8 cellular contexts compared by ENCODE assay signal in the genomic region with DNA sequence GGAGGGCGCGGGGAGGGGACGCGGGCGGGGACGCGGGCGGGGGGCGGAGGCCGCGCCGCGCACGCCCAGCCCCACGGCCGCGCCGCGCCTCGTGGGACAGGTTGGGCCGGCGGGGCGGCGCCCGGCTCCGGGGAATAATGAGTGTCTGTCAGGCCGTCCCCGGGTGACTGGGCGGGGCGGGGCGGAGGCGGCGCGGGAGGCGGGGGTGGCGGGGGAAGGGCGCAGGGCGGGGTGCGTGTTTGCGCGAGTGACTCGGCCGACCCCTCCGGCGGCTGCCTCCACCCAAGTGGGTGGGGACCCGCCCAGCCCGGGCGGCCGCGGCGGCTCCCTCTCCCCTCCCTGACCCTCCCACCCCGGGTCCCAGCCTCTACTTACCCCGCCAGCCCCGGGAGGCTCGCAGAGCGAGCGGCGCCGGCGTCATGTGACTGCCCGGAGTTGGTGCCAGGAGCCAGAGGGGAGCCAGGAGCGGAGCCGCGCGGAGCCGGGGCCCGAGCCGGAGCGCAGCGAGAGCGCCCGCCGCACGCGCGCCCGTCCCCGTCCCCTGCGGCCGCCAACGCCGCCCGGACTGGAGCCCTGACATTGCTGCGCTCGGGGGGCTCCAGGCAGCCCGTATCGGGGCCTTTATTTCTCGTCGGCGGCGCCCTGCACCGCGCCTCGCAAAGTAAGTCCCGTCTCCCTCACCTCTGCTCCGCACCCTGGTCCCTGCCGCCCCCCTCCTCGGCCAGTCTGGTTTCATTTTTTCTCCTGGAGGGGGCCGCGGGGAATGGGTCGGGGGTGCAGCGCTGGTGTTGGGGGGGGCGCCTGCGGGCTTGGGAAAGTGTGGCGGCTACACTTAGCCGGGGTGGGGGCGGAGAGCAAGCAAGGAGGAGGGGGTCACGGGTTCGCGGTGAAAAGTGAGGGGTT. TPM values are rescaled to one million over a fixed set of nuclear protein-coding genes. Genes with fewer than 3 reads are reported as not detected.
A peak's percentile ranks its signal among the peaks of the same experiment; 100 is the strongest.
DNase-seq lines count a peak whose midpoint lies in the region; ATAC-seq and TF ChIP-seq lines count a peak whose summit lies in the region.

A gene (plus strand): TSS at position 399 of the 903 bp plus-strand sequence. CDS start 16,427 bp downstream, outside the sequence.

- H2BK12ac ChIP-seq in trophoblast cell (ENCODE audit: low read length): peak within 1 kb of the TSS; percentile 74

- H3K4me1 ChIP-seq in trophoblast cell (ENCODE audit: control insufficient read depth in 1 of 2, insufficient read depth in 2 of 2, low read length in 2 of 2) (peaks cover 2 to 5% of the 10 kb centered on the region in 2 experiments), tibial nerve (peaks cover 0 to 47% (median 27%) of the 10 kb centered on the region in 4 donors)

- H3K18ac ChIP-seq in trophoblast cell (ENCODE audit: low read length): peak within 1 kb of the TSS; percentile 99

- no peaks in the 10 kb centered on the region for H3K27me3 ChIP-seq in trophoblast cell (ENCODE audit: insufficient read depth, low read length)
- H3K27me3 ChIP-seq in tibial nerve: no peaks in the 10 kb centered on the region

- peak within 1 kb of the TSS; percentile 98 for H4K91ac ChIP-seq in trophoblast cell (ENCODE audit: low read depth, low read length)

- peak; percentile 71 to 86 for TF ChIP-seq POLR2A in tibial nerve (IDR thresholded peaks at IDR 0.05)

- peak within 1 kb of the TSS; percentile 88 for H2AK5ac ChIP-seq in trophoblast cell (ENCODE audit: low read length)

- H4K8ac ChIP-seq in trophoblast cell (ENCODE audit: low read depth, low read length): peak within 1 kb of the TSS; percentile 99

- no peaks in the 10 kb centered on the region for H3K36me3 ChIP-seq in trophoblast cell (ENCODE audit: control insufficient read depth in 1 of 2, insufficient read depth in 2 of 2, low read length in 2 of 2)
- no peaks in the 10 kb centered on the region for H3K36me3 ChIP-seq in tibial nerve

- H3K9ac ChIP-seq in trophoblast cell (ENCODE audit: low read length): peak within 1 kb of the TSS; percentile 98

- H4K12ac ChIP-seq in trophoblast cell (ENCODE audit: low read depth, low read length): peak within 1 kb of the TSS; percentile 63

- intact Hi-C loops in cardiac septum (cut with DNase I): loop anchor here (1.0 to 5.0 kb wide), 4 partner anchors 47 to 345 kb away; a partner anchor contains a TSS

- H3K14ac ChIP-seq in trophoblast cell (ENCODE audit: low read length): peak within 1 kb of the TSS; percentile 99

- peak within 1 kb of the TSS; percentile 99 for H3K4ac ChIP-seq in trophoblast cell (ENCODE audit: low read depth, low read length)

- ATAC-seq in HG02588 (IDR thresholded peaks at IDR 0.05; ENCODE audit: unreplicated experiment): peak; percentile 72

- H2BK120ac ChIP-seq in trophoblast cell (ENCODE audit: insufficient read depth, low read length, poor library complexity): peak within 1 kb of the TSS; percentile 99

- H3K27ac ChIP-seq in adipose tissue (ENCODE audit: low read depth, low read length): peak within 1 kb of the TSS; percentile 93
- peak within 1 kb of the TSS; percentile 99 for H3K27ac ChIP-seq in trophoblast cell (ENCODE audit: low read depth, low read length)
- H3K27ac ChIP-seq in tibial nerve: peak within 1 kb of the TSS; percentile 87 to 99 (median 96)

- peak within 1 kb of the TSS; percentile 99 for H2BK5ac ChIP-seq in trophoblast cell (ENCODE audit: low read depth, low read length, poor library complexity)

- peak within 1 kb of the TSS; percentile 84 for H2AFZ ChIP-seq in trophoblast cell (ENCODE audit: insufficient read depth, low read length, poor library complexity)

- peak; percentile 82 for DNase-seq in NCI-H1092 treated with DMSO at 0.1 percent for 48 hours (lab: John Stamatoyannopoulos, UW)
- DNase-seq in T-helper 1 cell: peak; percentile 88 to 95 (median 91)
- DNase-seq in cardiac septum (ENCODE audit: low spot score): peak; percentile 98
- peak; percentile 86 to 95 for DNase-seq in trophoblast cell
- DNase-seq in tibial nerve (ENCODE audit: low spot score in 2 of 2): peak; percentile 83 to 89

- TF ChIP-seq CTCF in tibial nerve (IDR thresholded peaks at IDR 0.05): peak in 2 of 5 experiments; percentile 4 to 24

- H3K4me3 ChIP-seq in GM08714 (ENCODE audit: low read length): peak within 1 kb of the TSS; percentile 70
- peak within 1 kb of the TSS; percentile 93 for H3K4me3 ChIP-seq in trophoblast cell (ENCODE audit: low read depth, low read length)
- H3K4me3 ChIP-seq in tibial nerve: peak within 1 kb of the TSS; percentile 63 to 98 (median 86)

- H3K23ac ChIP-seq in trophoblast cell (ENCODE audit: low read length): no peak within 1 kb of the TSS

- no peaks in the 10 kb centered on the region for H3K9me3 ChIP-seq in trophoblast cell (ENCODE audit: insufficient read depth, low read depth, low read length)
- H3K9me3 ChIP-seq in tibial nerve: no peaks in the 10 kb centered on the region

- TF ChIP-seq EP300 in tibial nerve (IDR thresholded peaks at IDR 0.05): peak in 1 of 2 donors; percentile 81

- H3K79me2 ChIP-seq in trophoblast cell (ENCODE audit: control insufficient read depth, insufficient read depth, low read length, poor library complexity): peaks cover 18% of the 10 kb centered on the region

- H3K79me1 ChIP-seq in trophoblast cell (ENCODE audit: low read length): peaks cover 21% of the 10 kb centered on the region

- 0 to 1% (median 1%) methylated on average over 42 to 109 of the region's 110 CpGs for WGBS in adipose tissue, 3 donors
- WGBS in trophoblast cell (ENCODE audit: extremely low coverage, insufficient coverage, insufficient read length): no CpG with 5 or more reads among the region's 110 CpGs
- 0% methylated on average over 13 to 58 of the region's 110 CpGs for WGBS in tibial nerve, 2 donors

- H3K4me2 ChIP-seq in trophoblast cell (ENCODE audit: low read length): peak within 1 kb of the TSS; percentile 75

RNA-seq across cellular contexts. Expression of the gene that starts here (rescaled TPM):
- 10 to 100 TPM; 12.8 to 30.0 (median 23.7) TPM for polyA plus RNA-seq in adipose tissue
- total RNA-seq in cardiac septum (25.3 TPM), tibial nerve (10 to 100 TPM; 36.3 to 70.1 (median 38.4) TPM)
- 26.3 and 28.6 TPM in 2 replicates for polyA plus RNA-seq in trophoblast cell (2013)

Comparison
In these comparisons a context has a peak if more than half of its experiments do, and no peak if none do; other contexts are left out.
1. Peak in every context shown above with its lines: DNase-seq, ATAC-seq, H3K4me3 ChIP-seq and H3K27ac ChIP-seq.